ENCODE assay signal across 16 cellular contexts in the genomic region with DNA sequence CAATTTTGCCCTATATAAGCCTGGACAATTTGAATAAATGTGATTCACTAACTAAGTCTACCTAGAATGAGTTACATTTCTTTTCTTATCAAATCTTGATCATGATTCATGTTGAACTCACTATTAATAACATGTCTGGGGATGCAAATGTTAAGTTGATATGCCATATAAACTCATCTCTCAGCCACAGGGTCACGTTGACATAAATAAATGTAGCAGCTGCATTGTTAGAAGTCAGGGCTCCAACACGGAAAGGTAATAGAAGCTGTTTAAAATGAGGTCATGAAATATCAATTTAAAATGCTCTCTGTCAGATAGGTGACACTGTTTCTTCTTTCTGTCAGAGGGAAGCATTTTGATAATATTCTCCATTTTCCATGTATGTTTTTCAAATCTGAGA.
"Had no signal": no experiment of that assay in that cellular context is flagged by ENCODE, and none has a peak within 500 bp of the region (broad histone marks: within the 10 kb centered on the region; RNA-seq: fewer than 3 reads in every experiment).

No MANE protein-coding gene starts in this region.

- H3K4me1 Mint-ChIP-seq: activated CD4-positive, alpha-beta memory T cell treated with anti-CD3 and anti-CD28 coated beads, Interleukin-2, amount 10 ng/mL, durations not matched to agents 7 days and 5 days; activated CD4-positive, alpha-beta T cell treated with anti-CD3 and anti-CD28 coated beads for 36 hours; activated naive CD8-positive, alpha-beta T cell treated with anti-CD3 and anti-CD28 coated beads, Interleukin-2, amount 10 ng/mL, durations not matched to agents 7 days and 5 days; central memory CD8-positive, alpha-beta T cell; T-cell had no signal

- ATAC-seq: activated CD4-positive, alpha-beta T cell treated with anti-CD3 and anti-CD28 coated beads for 36 hours; K562; T-cell had no signal

- H3K36me3 ChIP-seq: WERI-Rb-1 had no signal

- H3K4me3 ChIP-seq: K562 had no signal

- H3K27ac Mint-ChIP-seq: activated CD4-positive, alpha-beta memory T cell treated with anti-CD3 and anti-CD28 coated beads, Interleukin-2, amount 10 ng/mL, durations not matched to agents 7 days and 5 days; activated CD4-positive, alpha-beta T cell treated with anti-CD3 and anti-CD28 coated beads for 36 hours; activated naive CD8-positive, alpha-beta T cell treated with anti-CD3 and anti-CD28 coated beads, Interleukin-2, amount 10 ng/mL, durations not matched to agents 7 days and 5 days; T-cell had no signal

- H3K27ac ChIP-seq: WERI-Rb-1 had no signal

- H3K4me3 Mint-ChIP-seq: activated CD4-positive, alpha-beta memory T cell treated with anti-CD3 and anti-CD28 coated beads, Interleukin-2, amount 10 ng/mL, durations not matched to agents 7 days and 5 days; activated CD4-positive, alpha-beta T cell treated with anti-CD3 and anti-CD28 coated beads for 36 hours; activated naive CD8-positive, alpha-beta T cell treated with anti-CD3 and anti-CD28 coated beads, Interleukin-2, amount 10 ng/mL, durations not matched to agents 7 days and 5 days; central memory CD8-positive, alpha-beta T cell; T-cell had no signal

- H3K36me3 Mint-ChIP-seq: activated naive CD8-positive, alpha-beta T cell treated with anti-CD3 and anti-CD28 coated beads, Interleukin-2, amount 10 ng/mL, durations not matched to agents 7 days and 5 days; T-cell had no signal

- H3K27me3 Mint-ChIP-seq: activated CD4-positive, alpha-beta memory T cell treated with anti-CD3 and anti-CD28 coated beads, Interleukin-2, amount 10 ng/mL, durations not matched to agents 7 days and 5 days; activated CD4-positive, alpha-beta T cell treated with anti-CD3 and anti-CD28 coated beads for 36 hours; activated naive CD8-positive, alpha-beta T cell treated with anti-CD3 and anti-CD28 coated beads, Interleukin-2, amount 10 ng/mL, durations not matched to agents 7 days and 5 days; central memory CD8-positive, alpha-beta T cell; T-cell had no signal

- DNase-seq: activated CD4-positive, alpha-beta memory T cell treated with anti-CD3 and anti-CD28 coated beads, Interleukin-2, amount 10 ng/mL, durations not matched to agents 7 days and 5 days; activated CD4-positive, alpha-beta T cell treated with anti-CD3 and anti-CD28 coated beads for 36 hours; activated CD4-positive, alpha-beta T cell treated with anti-CD3 and anti-CD28 coated beads, Interleukin-2, amount 50 U/mL, for 1 hour; activated naive CD4-positive, alpha-beta T cell treated with anti-CD3 and anti-CD28 coated beads, Interleukin-2, amount 50 U/mL, for 16 hours; activated naive CD8-positive, alpha-beta T cell treated with anti-CD3 and anti-CD28 coated beads, Interleukin-2, amount 10 ng/mL, durations not matched to agents 7 days and 5 days; aorta; Karpas-422; NCI-H1092; NCI-H1930; NCI-H345; NCI-H510A; SHP77 treated with DMSO at 0.1 percent for 48 hours; T-cell; WERI-Rb-1 had no signal
